In genomic region chrX:18654873-18655836, GRCh38 we compare ENCODE assay signal across 1 cellular context.
TF ChIP-seq lines count a peak whose summit lies in the region.

No MANE protein-coding gene starts in this region.

TF ChIP-seq in GM23338, 12 proteins besides CTCF, POLR2A, EP300 and RAD21 (continued from another document):
- TF ChIP-seq EZH2phosphoT487 (IDR thresholded peaks at IDR 0.05; ENCODE audit: unreplicated experiment): no peak
- no peak for TF ChIP-seq ZNF114 (CRISPR knock-in tag; IDR thresholded peaks at IDR 0.05)
